In genomic region chr2:133819906-133820305, GRCh38 we compare ENCODE assay signal across 1 cellular context.
TF ChIP-seq lines count a peak whose summit lies in the region.

No MANE protein-coding gene starts in this region.

TF ChIP-seq in HCT116, 20 proteins besides CTCF, POLR2A, EP300 and RAD21 (continued from another document):
- TF ChIP-seq REST (IDR thresholded peaks at IDR 0.05; ENCODE audit: low read depth), result no peak
- TF ChIP-seq EZH2 (IDR thresholded peaks at IDR 0.05), result no peak
- no peak for TF ChIP-seq ZBTB33 (IDR thresholded peaks at IDR 0.05; ENCODE audit: extremely low read depth, insufficient replicate concordance, low read length)
- TF ChIP-seq CBX3 (IDR thresholded peaks at IDR 0.05; ENCODE audit: low read depth), result no peak
- TF ChIP-seq FOSL1 (IDR thresholded peaks at IDR 0.05; ENCODE audit: low read depth), result no peak
- TF ChIP-seq SP1 (IDR thresholded peaks at IDR 0.05; ENCODE audit: low read depth), result no peak
- no peak for TF ChIP-seq EZH2phosphoT487 (IDR thresholded peaks at IDR 0.05; ENCODE audit: borderline replicate concordance)
- TF ChIP-seq EGR1 (IDR thresholded peaks at IDR 0.05; ENCODE audit: low read depth), result no peak
- no peak for TF ChIP-seq ELF1 (IDR thresholded peaks at IDR 0.05; ENCODE audit: borderline replicate concordance, low read depth)
- TF ChIP-seq ATF3 (IDR thresholded peaks at IDR 0.05), result no peak
- TF ChIP-seq CEBPB (IDR thresholded peaks at IDR 0.05; ENCODE audit: low read depth), result no peak
- no peak for TF ChIP-seq JUND (IDR thresholded peaks at IDR 0.05)
- no peak for TF ChIP-seq MAX (IDR thresholded peaks at IDR 0.05)
- no peak for TF ChIP-seq YY1 (IDR thresholded peaks at IDR 0.05; ENCODE audit: extremely low read depth, insufficient replicate concordance, low read depth, low read length)
- no peak for TF ChIP-seq ZNF274 (IDR thresholded peaks at IDR 0.05; ENCODE audit: low read depth, low read length)
- no peak for TF ChIP-seq ZFX (IDR thresholded peaks at IDR 0.05)
- no peak for TF ChIP-seq SRF (IDR thresholded peaks at IDR 0.05; ENCODE audit: low read depth)
- no peak for TF ChIP-seq POLR2AphosphoS5 (IDR thresholded peaks at IDR 0.05; ENCODE audit: low read depth, low read length)
TF ChIP-seq in HCT116: peak in this region for 0.
